1 cellular context compared by ENCODE assay signal in genomic region chr2:185745864-185746859, GRCh38.
TF ChIP-seq lines count a peak whose summit lies in the region.

No MANE protein-coding gene starts in this region.

TF ChIP-seq in K562, 482 proteins besides CTCF, POLR2A, EP300 and RAD21 (continued from another document):
- TF ChIP-seq E2F4 (CRISPR knock-in tag; IDR thresholded peaks at IDR 0.05; ENCODE audit: low read depth) (no peak), ETV6 (IDR thresholded peaks at IDR 0.05; ENCODE audit: borderline replicate concordance in 1 of 2, low read depth in 2 of 2, low read length in 1 of 2) (no peak), ETV6 (CRISPR knock-in tag; IDR thresholded peaks at IDR 0.05; ENCODE audit: borderline replicate concordance) (no peak), ZNF316 (IDR thresholded peaks at IDR 0.05) (peak; percentile 51; the same call in 1 of the 2 replicates)
- TF ChIP-seq, protein P1, sequence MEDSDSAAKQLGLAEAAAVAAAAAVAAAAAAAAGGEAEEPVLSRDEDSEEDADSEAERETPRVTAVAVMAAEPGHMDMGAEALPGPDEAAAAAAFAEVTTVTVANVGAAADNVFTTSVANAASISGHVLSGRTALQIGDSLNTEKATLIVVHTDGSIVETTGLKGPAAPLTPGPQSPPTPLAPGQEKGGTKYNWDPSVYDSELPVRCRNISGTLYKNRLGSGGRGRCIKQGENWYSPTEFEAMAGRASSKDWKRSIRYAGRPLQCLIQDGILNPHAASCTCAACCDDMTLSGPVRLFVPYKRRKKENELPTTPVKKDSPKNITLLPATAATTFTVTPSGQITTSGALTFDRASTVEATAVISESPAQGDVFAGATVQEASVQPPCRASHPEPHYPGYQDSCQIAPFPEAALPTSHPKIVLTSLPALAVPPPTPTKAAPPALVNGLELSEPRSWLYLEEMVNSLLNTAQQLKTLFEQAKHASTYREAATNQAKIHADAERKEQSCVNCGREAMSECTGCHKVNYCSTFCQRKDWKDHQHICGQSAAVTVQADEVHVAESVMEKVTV (CRISPR knock-in tag; IDR thresholded peaks at IDR 0.05) = no peak
